ENCODE assay signal across 7 cellular contexts in genomic region chr16:67183284-67183626, GRCh38. TPM values are rescaled to one million over a fixed set of nuclear protein-coding genes. Genes with fewer than 3 reads are reported as not detected.
A peak's percentile ranks its signal among the peaks of the same experiment; 100 is the strongest.
DNase-seq lines count a peak whose midpoint lies in the region; ATAC-seq, FAIRE-seq and TF ChIP-seq lines count a peak whose summit lies in the region.

No MANE protein-coding gene starts in this region.

- no peaks in the 10 kb centered on the region for H3K9me3 ChIP-seq in HepG2 (ENCODE audit: low read length)
- H3K9me3 ChIP-seq in tibial nerve: no peaks in the 10 kb centered on the region

- H3K27me3 Mint-ChIP-seq in T-helper 2 cell treated with Interferon-gamma antibody and Interleukin-4, amounts not matched to agents 5 μg/mL and 100 μg/mL, for 36 hours (ENCODE audit: low read depth): peaks cover 8% of the 10 kb centered on the region

- H3K4me1 ChIP-seq in HepG2 (ENCODE audit: insufficient read depth, low read length) (peaks cover 54% of the 10 kb centered on the region), tibial nerve (peaks cover 0 to 48% (median 22%) of the 10 kb centered on the region in 4 donors)

- no peaks in the 10 kb centered on the region for H3K79me2 ChIP-seq in HepG2 (ENCODE audit: insufficient read depth, low read length)

- TF ChIP-seq POLR2A in HepG2 (IDR thresholded peaks at IDR 0.05; ENCODE audit: insufficient read depth in 1 of 2, low read depth in 2 of 2, low read length in 2 of 2): no peak
- no peak for TF ChIP-seq POLR2A in tibial nerve (IDR thresholded peaks at IDR 0.05)

- CTCF ChIA-PET in HepG2 (lab: Yijun Ruan, JAX; ENCODE audit: low intra/inter-chr PET ratio, low total read pairs): interaction anchor here (0.6 to 2.7 kb wide), 4 partner anchors 12 to 206 kb away, joined by 3 to 28 read pairs (median 3); no protein-coding TSS in a partner anchor

- BruUV-seq in HepG2 (replicated peaks; lab: Mats Ljungman, UMichigan): TSS peak; percentile 63

- in situ Hi-C loops in astrocyte of the spinal cord (cut with HindIII; ENCODE audit: low sequenced_read_pairs) (no loop called here), HepG2 (cut with HindIII; ENCODE audit: extremely low pct_ligation_motif_present, low pct_unique_long_range_greater_than_20kb) (no loop called here)

- H3K36me3 Mint-ChIP-seq in T-helper 2 cell treated with Interferon-gamma antibody and Interleukin-4, amounts not matched to agents 5 μg/mL and 100 μg/mL, for 36 hours (ENCODE audit: low read depth): no peaks in the 10 kb centered on the region

- no peak overlapping the region for H3K4me3 Mint-ChIP-seq in T-helper 2 cell treated with Interferon-gamma antibody and Interleukin-4, amounts not matched to agents 5 μg/mL and 100 μg/mL, for 36 hours

- no peaks in the 10 kb centered on the region for H3K36me3 ChIP-seq in HepG2 (replicated peaks in 1 of 2; ENCODE audit: control insufficient read depth in 1 of 2, insufficient read depth in 2 of 2, low read length in 2 of 2)
- no peaks in the 10 kb centered on the region for H3K36me3 ChIP-seq in tibial nerve

- no peak for FAIRE-seq in HepG2 (lab: Jason Lieb, UNC)

- peak overlapping the region; percentile 96 for H3K4me2 ChIP-seq in HepG2 (ENCODE audit: low read depth, low read length)

- POLR2A ChIA-PET in HepG2 (lab: Yijun Ruan, JAX): interaction anchor here (1.6 to 2.8 kb wide), 3 partner anchors 10 to 23 kb away, joined by 4 to 18 read pairs (median 5); partner anchors contain the start of genes FBXL8 and NOL3

- no peak for TF ChIP-seq EP300 in HepG2 (IDR thresholded peaks at IDR 0.05; ENCODE audit: low read depth in 2 of 2, low read length in 2 of 2)
- no peak for TF ChIP-seq EP300 in HepG2 (CRISPR knock-in tag; IDR thresholded peaks at IDR 0.05; ENCODE audit: borderline replicate concordance)
- TF ChIP-seq EP300 in tibial nerve (IDR thresholded peaks at IDR 0.05): no peak

- no peaks in the 10 kb centered on the region; the same call in 1 of the 2 replicates for H4K20me1 ChIP-seq in HepG2 (ENCODE audit: insufficient read depth, low read length)

- DNase-seq in astrocyte of the spinal cord (ENCODE audit: low read depth, low spot score) (no peak), HepG2 (ENCODE audit: low spot score) (no peak), tibial nerve (ENCODE audit: low spot score in 2 of 2) (no peak), putamen (ENCODE audit: low spot score) (no peak), left colon (no peak)
- no peak for DNase-seq in T-helper 2 cell treated with Interferon-gamma antibody and Interleukin-4, amounts not matched to agents 5 μg/mL and 100 μg/mL, for 36 hours (ENCODE audit: low spot score)

- H3K4me3 ChIP-seq in astrocyte of the spinal cord (ENCODE audit: low read depth, low read length): peak overlapping the region; percentile 63
- H3K4me3 ChIP-seq in HepG2 (replicated peaks in 1 of 3; ENCODE audit: insufficient read depth in 1 of 3, low read depth in 2 of 3, low read length in 3 of 3): peak overlapping the region; percentile 72 to 98 (median 82)
- peak overlapping the region in 3 of 4 donors; percentile 62 to 76 (median 74) for H3K4me3 ChIP-seq in tibial nerve

- H3K27ac ChIP-seq in HepG2 (ENCODE audit: extremely low read length, insufficient read depth, low read length): peak overlapping the region; percentile 82
- H3K27ac ChIP-seq in tibial nerve: peak overlapping the region; percentile 92 to 99 (median 94)

- no peaks in the 10 kb centered on the region for H3K9me3 Mint-ChIP-seq in T-helper 2 cell treated with Interferon-gamma antibody and Interleukin-4, amounts not matched to agents 5 μg/mL and 100 μg/mL, for 36 hours

- WGBS in HepG2 (ENCODE audit: low lambda C conversion rate): 9% methylated on average over 11 of the region's 11 CpGs
- WGBS in tibial nerve, 2 donors: 6 to 7% methylated on average over 11 of the region's 11 CpGs

- H3K27ac Mint-ChIP-seq in T-helper 2 cell treated with Interferon-gamma antibody and Interleukin-4, amounts not matched to agents 5 μg/mL and 100 μg/mL, for 36 hours: no peak overlapping the region

- H3K4me1 Mint-ChIP-seq in T-helper 2 cell treated with Interferon-gamma antibody and Interleukin-4, amounts not matched to agents 5 μg/mL and 100 μg/mL, for 36 hours (ENCODE audit: low read depth): peaks cover 16% of the 10 kb centered on the region

- H2AFZ ChIP-seq in HepG2 (ENCODE audit: low read length): no peak overlapping the region

- TF ChIP-seq CTCF in astrocyte of the spinal cord (IDR thresholded peaks at IDR 0.05; ENCODE audit: low read depth, low read length): no peak
- TF ChIP-seq CTCF in HepG2 (CRISPR knock-in tag; IDR thresholded peaks at IDR 0.05): no peak
- no peak for TF ChIP-seq CTCF in tibial nerve (IDR thresholded peaks at IDR 0.05)

- ATAC-seq in HG02840 (IDR thresholded peaks at IDR 0.05; ENCODE audit: low FRiP score, unreplicated experiment) (peak; percentile 3), HepG2 (no peak), left colon (no peak)

- intact Hi-C loops in HepG2 (cut with micrococcal nuclease; ENCODE audit: unreplicated experiment) (loop anchor here (1.0 kb wide), 1 partner anchor 13 kb away; the partner anchor contains the start of gene NOL3), left colon (cut with DNase I, micrococcal nuclease) (no loop called here)

- no peak for TF ChIP-seq RAD21 in HepG2 (CRISPR knock-in tag; IDR thresholded peaks at IDR 0.05)

- H3K9ac ChIP-seq in HepG2 (ENCODE audit: insufficient read depth, low read depth, low read length): peak overlapping the region; percentile 93

- H3K27me3 ChIP-seq in HepG2 (ENCODE audit: control insufficient read depth in 1 of 2, insufficient read depth in 2 of 2, low read length in 2 of 2): peaks cover 1 to 3% of the 10 kb centered on the region in 2 experiments; a peak in 2 of 5 replicates
- H3K27me3 ChIP-seq in tibial nerve: peaks cover 0 to 6% of the 10 kb centered on the region in 2 donors

RNA-seq across cellular contexts. Expression of gene MATCAP1, which starts 0.5 kb away (rescaled TPM):
- total RNA-seq in HepG2 (2016; rRNA removed; fragmentation: Illumina TruSeq; extraction: Trizol) (4.4 and 11.2 TPM in 2 replicates), tibial nerve (10 to 100 TPM; 13.6 to 42.9 (median 18.9) TPM), left colon (10 to 100 TPM; 21.9 to 30.8 TPM)
- total RNA-seq in HepG2 (2016; cell fraction: cytosol; rRNA removed; fragmentation: Illumina TruSeq; extraction: Trizol; ENCODE audit: low read depth): 1.6 and 1.8 TPM in 2 replicates
- 2.7 and 10.6 TPM in 2 replicates for total RNA-seq in HepG2 (2016; cell fraction: insoluble cytoplasmic fraction; rRNA removed; fragmentation: Illumina TruSeq; extraction: Trizol)
- total RNA-seq in HepG2 (2016; cell fraction: membrane; rRNA removed; fragmentation: Illumina TruSeq; extraction: Trizol): 2.7 and 2.9 TPM in 2 replicates
- 17.2 and 18.4 TPM in 2 replicates for total RNA-seq in HepG2 (2016; cell fraction: nucleus; rRNA removed; fragmentation: Illumina TruSeq; extraction: Trizol)
- 24.5 and 27.2 TPM in 2 replicates for polyA plus RNA-seq in HepG2 (2011; rRNA removed)
- 8.7 and 14.3 TPM in 2 replicates for polyA plus RNA-seq in HepG2 (2011; cell fraction: cytosol; rRNA removed)
- polyA plus RNA-seq in HepG2 (2011; cell fraction: nucleus; rRNA removed): 237 and 259 TPM in 2 replicates
- 13.7 and 14.6 TPM in 2 replicates for polyA plus RNA-seq in HepG2 (2012)
- polyA plus RNA-seq in HepG2 (2016; cell fraction: cytosol; fragmentation: Illumina TruSeq; extraction: Trizol; ENCODE audit: low read depth): 0.87 TPM in 2 replicates
- polyA plus RNA-seq in HepG2 (2016; cell fraction: insoluble cytoplasmic fraction; fragmentation: Illumina TruSeq; extraction: Trizol; ENCODE audit: low read depth): 2.4 and 4.1 TPM in 2 replicates
- polyA plus RNA-seq in HepG2 (2016; cell fraction: membrane; fragmentation: Illumina TruSeq; extraction: Trizol; ENCODE audit: low read depth): 2.0 and 2.4 TPM in 2 replicates
- polyA plus RNA-seq in HepG2 (2016; cell fraction: nucleus; fragmentation: Illumina TruSeq; extraction: Trizol; ENCODE audit: insufficient read depth, low read depth): 49.4 and 51.7 TPM in 2 replicates
- 9.7 and 21.1 TPM in 2 replicates for polyA minus RNA-seq in HepG2 (2011; rRNA and poly(A)+ RNA removed; ENCODE audit: low replicate concordance)
- 3.8 and 4.3 TPM in 2 replicates for polyA minus RNA-seq in HepG2 (2011; cell fraction: cytosol; rRNA and poly(A)+ RNA removed)
- 45.8 and 47.5 TPM in 2 replicates for polyA minus RNA-seq in HepG2 (2011; cell fraction: nucleus; rRNA and poly(A)+ RNA removed)

RNA-seq across cellular contexts. Expression of gene EXOC3L1, which starts 6.7 kb away (rescaled TPM):
- total RNA-seq in HepG2 (2016; rRNA removed; fragmentation: Illumina TruSeq; extraction: Trizol) (not detected in 2 replicates), tibial nerve (1 to 10 TPM in 3 of 4 donors, under 1 TPM in 1; 0.66 to 3.9 (median 2.6) TPM), left colon (1 to 10 TPM; 2.3 to 5.9 TPM)
- not detected in 2 replicates for total RNA-seq in HepG2 (2016; cell fraction: cytosol; rRNA removed; fragmentation: Illumina TruSeq; extraction: Trizol; ENCODE audit: low read depth)
- not detected in 2 replicates for total RNA-seq in HepG2 (2016; cell fraction: insoluble cytoplasmic fraction; rRNA removed; fragmentation: Illumina TruSeq; extraction: Trizol)
- total RNA-seq in HepG2 (2016; cell fraction: membrane; rRNA removed; fragmentation: Illumina TruSeq; extraction: Trizol): not detected in 2 replicates
- not detected in 2 replicates for total RNA-seq in HepG2 (2016; cell fraction: nucleus; rRNA removed; fragmentation: Illumina TruSeq; extraction: Trizol)
- 0.10 and 0.12 TPM in 2 replicates for polyA plus RNA-seq in HepG2 (2011; rRNA removed)
- polyA plus RNA-seq in HepG2 (2011; cell fraction: cytosol; rRNA removed): 0.15 and 0.21 TPM in 2 replicates
- polyA plus RNA-seq in HepG2 (2011; cell fraction: nucleus; rRNA removed): 1.1 and 1.6 TPM in 2 replicates
- polyA plus RNA-seq in HepG2 (2012): 0.17 and 0.48 TPM in 2 replicates
- polyA plus RNA-seq in HepG2 (2016; cell fraction: cytosol; fragmentation: Illumina TruSeq; extraction: Trizol; ENCODE audit: low read depth): not detected in 2 replicates
- not detected in 2 replicates for polyA plus RNA-seq in HepG2 (2016; cell fraction: insoluble cytoplasmic fraction; fragmentation: Illumina TruSeq; extraction: Trizol; ENCODE audit: low read depth)
- not detected in 2 replicates for polyA plus RNA-seq in HepG2 (2016; cell fraction: membrane; fragmentation: Illumina TruSeq; extraction: Trizol; ENCODE audit: low read depth)
- not detected in 2 replicates for polyA plus RNA-seq in HepG2 (2016; cell fraction: nucleus; fragmentation: Illumina TruSeq; extraction: Trizol; ENCODE audit: insufficient read depth, low read depth)
- 0.14 TPM in 1 of 2 replicates, not detected in the other for polyA minus RNA-seq in HepG2 (2011; rRNA and poly(A)+ RNA removed; ENCODE audit: low replicate concordance)
- not detected in 2 replicates for polyA minus RNA-seq in HepG2 (2011; cell fraction: cytosol; rRNA and poly(A)+ RNA removed)
- 0.52 TPM in 1 of 2 replicates, not detected in the other for polyA minus RNA-seq in HepG2 (2011; cell fraction: nucleus; rRNA and poly(A)+ RNA removed)

RNA-seq across cellular contexts. Expression of gene E2F4, which starts 8.7 kb away (rescaled TPM):
- 73.7 and 84.8 TPM in 2 replicates for total RNA-seq in HepG2 (2016; rRNA removed; fragmentation: Illumina TruSeq; extraction: Trizol)
- total RNA-seq in HepG2 (2016; cell fraction: cytosol; rRNA removed; fragmentation: Illumina TruSeq; extraction: Trizol; ENCODE audit: low read depth): 111 and 122 TPM in 2 replicates
- 66.9 and 81.3 TPM in 2 replicates for total RNA-seq in HepG2 (2016; cell fraction: insoluble cytoplasmic fraction; rRNA removed; fragmentation: Illumina TruSeq; extraction: Trizol)
- total RNA-seq in HepG2 (2016; cell fraction: membrane; rRNA removed; fragmentation: Illumina TruSeq; extraction: Trizol): 156 and 162 TPM in 2 replicates
- total RNA-seq in HepG2 (2016; cell fraction: nucleus; rRNA removed; fragmentation: Illumina TruSeq; extraction: Trizol): 71.5 and 85.9 TPM in 2 replicates
- polyA plus RNA-seq in HepG2 (2011; rRNA removed): 91.2 and 106 TPM in 2 replicates
- polyA plus RNA-seq in HepG2 (2011; cell fraction: cytosol; rRNA removed): 63.8 and 83.4 TPM in 2 replicates
- polyA plus RNA-seq in HepG2 (2011; cell fraction: nucleus; rRNA removed): 329 and 348 TPM in 2 replicates
- 45.8 and 56.9 TPM in 2 replicates for polyA plus RNA-seq in HepG2 (2012)
- polyA plus RNA-seq in HepG2 (2016; cell fraction: cytosol; fragmentation: Illumina TruSeq; extraction: Trizol; ENCODE audit: low read depth): 109 and 110 TPM in 2 replicates
- polyA plus RNA-seq in HepG2 (2016; cell fraction: insoluble cytoplasmic fraction; fragmentation: Illumina TruSeq; extraction: Trizol; ENCODE audit: low read depth): 72.0 and 83.6 TPM in 2 replicates
- 149 and 153 TPM in 2 replicates for polyA plus RNA-seq in HepG2 (2016; cell fraction: membrane; fragmentation: Illumina TruSeq; extraction: Trizol; ENCODE audit: low read depth)
- 186 TPM in 2 replicates for polyA plus RNA-seq in HepG2 (2016; cell fraction: nucleus; fragmentation: Illumina TruSeq; extraction: Trizol; ENCODE audit: insufficient read depth, low read depth)
- 122 and 150 TPM in 2 replicates for polyA minus RNA-seq in HepG2 (2011; rRNA and poly(A)+ RNA removed; ENCODE audit: low replicate concordance)
- 32.3 and 33.8 TPM in 2 replicates for polyA minus RNA-seq in HepG2 (2011; cell fraction: cytosol; rRNA and poly(A)+ RNA removed)
- 77.0 and 99.3 TPM in 2 replicates for polyA minus RNA-seq in HepG2 (2011; cell fraction: nucleus; rRNA and poly(A)+ RNA removed)
- total RNA-seq in tibial nerve: 100 to 1,000 TPM in 2 of 4 donors, 10 to 100 TPM in 2; 60.1 to 119 (median 99.8) TPM
- total RNA-seq in left colon: 10 to 100 TPM; 59.1 to 81.4 TPM

RNA-seq across cellular contexts. Expression of gene NOL3, which starts 12.9 kb away (rescaled TPM):
- total RNA-seq in HepG2 (2016; rRNA removed; fragmentation: Illumina TruSeq; extraction: Trizol) (3.1 and 5.7 TPM in 2 replicates), tibial nerve (10 to 100 TPM; 55.5 to 95.4 (median 76.6) TPM), left colon (10 to 100 TPM; 23.1 to 30.2 TPM)
- total RNA-seq in HepG2 (2016; cell fraction: cytosol; rRNA removed; fragmentation: Illumina TruSeq; extraction: Trizol; ENCODE audit: low read depth): 0.91 and 1.1 TPM in 2 replicates
- 3.8 and 4.1 TPM in 2 replicates for total RNA-seq in HepG2 (2016; cell fraction: insoluble cytoplasmic fraction; rRNA removed; fragmentation: Illumina TruSeq; extraction: Trizol)
- 2.1 and 2.2 TPM in 2 replicates for total RNA-seq in HepG2 (2016; cell fraction: membrane; rRNA removed; fragmentation: Illumina TruSeq; extraction: Trizol)
- 2.7 and 3.0 TPM in 2 replicates for total RNA-seq in HepG2 (2016; cell fraction: nucleus; rRNA removed; fragmentation: Illumina TruSeq; extraction: Trizol)
- polyA plus RNA-seq in HepG2 (2011; rRNA removed): 20.5 and 23.3 TPM in 2 replicates
- 9.2 and 14.1 TPM in 2 replicates for polyA plus RNA-seq in HepG2 (2011; cell fraction: cytosol; rRNA removed)
- polyA plus RNA-seq in HepG2 (2011; cell fraction: nucleus; rRNA removed): 78.8 and 95.6 TPM in 2 replicates
- polyA plus RNA-seq in HepG2 (2012): 23.5 and 26.3 TPM in 2 replicates
- polyA plus RNA-seq in HepG2 (2016; cell fraction: cytosol; fragmentation: Illumina TruSeq; extraction: Trizol; ENCODE audit: low read depth): 1.1 and 1.3 TPM in 2 replicates
- 3.6 TPM in 2 replicates for polyA plus RNA-seq in HepG2 (2016; cell fraction: insoluble cytoplasmic fraction; fragmentation: Illumina TruSeq; extraction: Trizol; ENCODE audit: low read depth)
- polyA plus RNA-seq in HepG2 (2016; cell fraction: membrane; fragmentation: Illumina TruSeq; extraction: Trizol; ENCODE audit: low read depth): 2.3 and 2.9 TPM in 2 replicates
- polyA plus RNA-seq in HepG2 (2016; cell fraction: nucleus; fragmentation: Illumina TruSeq; extraction: Trizol; ENCODE audit: insufficient read depth, low read depth): 18.2 and 26.0 TPM in 2 replicates
- polyA minus RNA-seq in HepG2 (2011; rRNA and poly(A)+ RNA removed; ENCODE audit: low replicate concordance): 5.4 and 16.0 TPM in 2 replicates
- polyA minus RNA-seq in HepG2 (2011; cell fraction: cytosol; rRNA and poly(A)+ RNA removed): 2.8 and 3.7 TPM in 2 replicates
- polyA minus RNA-seq in HepG2 (2011; cell fraction: nucleus; rRNA and poly(A)+ RNA removed): 14.3 and 16.3 TPM in 2 replicates

RNA-seq across cellular contexts. Expression of gene ELMO3, which starts 15.7 kb away (rescaled TPM):
- total RNA-seq in HepG2 (2016; rRNA removed; fragmentation: Illumina TruSeq; extraction: Trizol) (0.58 and 2.6 TPM in 2 replicates), tibial nerve (10 to 100 TPM in 1 of 4 donors, 1 to 10 TPM in 3; 2.4 to 14.4 (median 4.4) TPM), left colon (10 to 100 TPM; 58.1 to 60.5 TPM)
- total RNA-seq in HepG2 (2016; cell fraction: cytosol; rRNA removed; fragmentation: Illumina TruSeq; extraction: Trizol; ENCODE audit: low read depth): 0.61 and 0.97 TPM in 2 replicates
- total RNA-seq in HepG2 (2016; cell fraction: insoluble cytoplasmic fraction; rRNA removed; fragmentation: Illumina TruSeq; extraction: Trizol): 0.46 and 2.4 TPM in 2 replicates
- total RNA-seq in HepG2 (2016; cell fraction: membrane; rRNA removed; fragmentation: Illumina TruSeq; extraction: Trizol): 1.1 and 1.3 TPM in 2 replicates
- total RNA-seq in HepG2 (2016; cell fraction: nucleus; rRNA removed; fragmentation: Illumina TruSeq; extraction: Trizol): 5.3 and 6.4 TPM in 2 replicates
- 4.0 and 5.7 TPM in 2 replicates for polyA plus RNA-seq in HepG2 (2011; rRNA removed)
- polyA plus RNA-seq in HepG2 (2011; cell fraction: cytosol; rRNA removed): 1.1 and 2.2 TPM in 2 replicates
- polyA plus RNA-seq in HepG2 (2011; cell fraction: nucleus; rRNA removed): 45.0 and 50.5 TPM in 2 replicates
- 2.3 and 4.2 TPM in 2 replicates for polyA plus RNA-seq in HepG2 (2012)
- polyA plus RNA-seq in HepG2 (2016; cell fraction: cytosol; fragmentation: Illumina TruSeq; extraction: Trizol; ENCODE audit: low read depth): 1.5 TPM in 2 replicates
- polyA plus RNA-seq in HepG2 (2016; cell fraction: insoluble cytoplasmic fraction; fragmentation: Illumina TruSeq; extraction: Trizol; ENCODE audit: low read depth): 0.64 and 0.70 TPM in 2 replicates
- polyA plus RNA-seq in HepG2 (2016; cell fraction: membrane; fragmentation: Illumina TruSeq; extraction: Trizol; ENCODE audit: low read depth): 1.5 and 1.8 TPM in 2 replicates
- polyA plus RNA-seq in HepG2 (2016; cell fraction: nucleus; fragmentation: Illumina TruSeq; extraction: Trizol; ENCODE audit: insufficient read depth, low read depth): 15.0 and 18.4 TPM in 2 replicates
- polyA minus RNA-seq in HepG2 (2011; rRNA and poly(A)+ RNA removed; ENCODE audit: low replicate concordance): 2.2 and 4.9 TPM in 2 replicates
- 0.62 TPM in 1 of 2 replicates, not detected in the other for polyA minus RNA-seq in HepG2 (2011; cell fraction: cytosol; rRNA and poly(A)+ RNA removed)
- polyA minus RNA-seq in HepG2 (2011; cell fraction: nucleus; rRNA and poly(A)+ RNA removed): 3.5 and 6.0 TPM in 2 replicates
